In genomic region chr11:74171630-74172465, GRCh38 we compare ENCODE assay signal across 10 cellular contexts. TPM values are rescaled to one million over a fixed set of nuclear protein-coding genes. Genes with fewer than 3 reads are reported as not detected.
A peak's percentile ranks its signal among the peaks of the same experiment; 100 is the strongest.
DNase-seq lines count a peak whose midpoint lies in the region; ATAC-seq and TF ChIP-seq lines count a peak whose summit lies in the region.
"Had no signal": no experiment of that assay in that cellular context is flagged by ENCODE, and none has a peak within 500 bp of the region (broad histone marks: within the 10 kb centered on the region; RNA-seq: fewer than 3 reads in every experiment).

No MANE protein-coding gene starts in this region.

- peak overlapping the region; percentile 53 for H2AFZ ChIP-seq in GM23338
- H2AFZ ChIP-seq in SU-DHL-6 (ENCODE audit: low read depth, low read length, severe bottlenecking) = peak overlapping the region; percentile 50

- H3K9ac ChIP-seq in SU-DHL-6 (ENCODE audit: low read length) = peak overlapping the region; percentile 96
- H3K9ac ChIP-seq in stomach smooth muscle (ENCODE audit: low read length in 2 of 2) = peak overlapping the region; percentile 83 to 85

- no CpG with 5 or more reads among the region's 10 CpGs for WGBS in iPS DF 6.9 (ENCODE audit: insufficient coverage, insufficient read length)

- peaks cover 11% of the 10 kb centered on the region; the same call in 1 of the 2 replicates for H3K36me3 ChIP-seq in GM23338 (ENCODE audit: insufficient read depth)
- H3K36me3 ChIP-seq in SU-DHL-6 (ENCODE audit: low read length) = peaks cover 11% of the 10 kb centered on the region; the same call in 1 of the 2 replicates
- H3K36me3 ChIP-seq in iPS DF 6.9 (ENCODE audit: control insufficient read depth, insufficient read depth, low read length) = no peaks in the 10 kb centered on the region; the same call in 1 of the 2 replicates
- H3K36me3 ChIP-seq in stomach smooth muscle (ENCODE audit: control insufficient read depth in 2 of 2, insufficient read depth in 2 of 2, low read length in 2 of 2) = peaks cover 1 to 2% of the 10 kb centered on the region in 2 donors

- DNase-seq in GM23338 (ENCODE audit: low spot score) (no peak), iPS DF 6.9 (ENCODE audit: low read depth, low spot score) (no peak), CD14-positive monocyte (ENCODE audit: low spot score) (no peak), DMS153 treated with DMSO at 0.1 percent for 48 hours (lab: John Stamatoyannopoulos, UW; ENCODE audit: unreplicated experiment) (no peak)
- DNase-seq in activated naive CD4-positive, alpha-beta T cell treated with Interleukin-2 at 50 U/mL for 16 hours = no peak

- H3K4me1 ChIP-seq in GM23338 (ENCODE audit: insufficient read depth) = peaks cover 23% of the 10 kb centered on the region
- peaks cover 1% of the 10 kb centered on the region; the same call in 1 of the 2 replicates for H3K4me1 ChIP-seq in iPS DF 6.9 (ENCODE audit: control insufficient read depth, insufficient read depth, low read length)
- peaks cover 3% of the 10 kb centered on the region for H3K4me1 ChIP-seq in stomach smooth muscle (ENCODE audit: control insufficient read depth, insufficient read depth, low read length)

- intact Hi-C loops in CD14-positive monocyte (cut with micrococcal nuclease) = loop anchor here (5.0 to 10.0 kb wide), 2 partner anchors 190 to 207 kb away; partner anchors contain the start of gene UCP2 (in 1 of the 2)

- no peaks in the 10 kb centered on the region for H3K9me3 ChIP-seq in SU-DHL-6 (ENCODE audit: insufficient read depth, low read length)
- no peaks in the 10 kb centered on the region for H3K9me3 ChIP-seq in iPS DF 6.9 (ENCODE audit: control insufficient read depth, insufficient read depth, low read length)
- no peaks in the 10 kb centered on the region for H3K9me3 ChIP-seq in stomach smooth muscle (ENCODE audit: control insufficient read depth in 2 of 2, low read length in 2 of 2)

- H3F3A ChIP-seq in GM23338 (replicated peaks; ENCODE audit: low read depth) (0 out of 2 replicates have a peak, but pooled peaks cover 5% of the 10 kb centered on the region), SU-DHL-6 (ENCODE audit: insufficient read depth) (0 out of 2 replicates have a peak, but pooled peaks cover 8% of the 10 kb centered on the region)

- no peaks in the 10 kb centered on the region for H3K9me2 ChIP-seq in GM23338 (ENCODE audit: insufficient read depth)
- H3K9me2 ChIP-seq in SU-DHL-6 (replicated peaks; ENCODE audit: insufficient read depth, low read length) = no peaks in the 10 kb centered on the region

- H3K4me3 ChIP-seq in GM23338 (peak overlapping the region; percentile 78), SU-DHL-6 (ENCODE audit: insufficient read depth, low read length, poor library complexity, severe bottlenecking) (peak overlapping the region; percentile 72), iPS DF 6.9 (ENCODE audit: low read length) (peak overlapping the region; percentile 85), stomach smooth muscle (ENCODE audit: low read length in 2 of 2) (peak overlapping the region; percentile 75 to 88)

- peaks cover 3% of the 10 kb centered on the region; the same call in 2 of the 3 replicates for H3K4me1 Mint-ChIP-seq in GM23338
- H3K4me1 Mint-ChIP-seq in CD14-positive monocyte = peaks cover 2% of the 10 kb centered on the region

- ATAC-seq in GM23338 (no peak), GM19452 (IDR thresholded peaks at IDR 0.05; ENCODE audit: unreplicated experiment) (no peak)

- H3K79me2 ChIP-seq in GM23338 (replicated peaks; ENCODE audit: insufficient read depth) (peaks cover 70% of the 10 kb centered on the region), SU-DHL-6 (ENCODE audit: insufficient read depth, low read length) (peaks cover 57% of the 10 kb centered on the region)

- no peaks in the 10 kb centered on the region for H3K27me3 Mint-ChIP-seq in GM23338 (ENCODE audit: insufficient read depth, low read depth, poor library complexity)
- H3K27me3 Mint-ChIP-seq in CD14-positive monocyte (ENCODE audit: low read depth in 3 of 3) = no peaks in the 10 kb centered on the region
- H3K27me3 Mint-ChIP-seq: memory B cell had no signal

- H4K20me1 ChIP-seq in GM23338 (replicated peaks; ENCODE audit: insufficient read depth) = no peaks in the 10 kb centered on the region; the same call in 1 of the 2 replicates
- no peaks in the 10 kb centered on the region for H4K20me1 ChIP-seq in SU-DHL-6 (ENCODE audit: low read depth, low read length)

- H3K27ac Mint-ChIP-seq in GM23338 = no peak overlapping the region
- no peak overlapping the region for H3K27ac Mint-ChIP-seq in CD14-positive monocyte
- H3K27ac Mint-ChIP-seq: memory B cell, WTC11 had no signal

- peak overlapping the region; percentile 91 for H3K4me2 ChIP-seq in GM23338
- H3K4me2 ChIP-seq in SU-DHL-6 (ENCODE audit: low read depth, low read length, poor library complexity, severe bottlenecking) = peak overlapping the region; percentile 88

- H3K4me3 Mint-ChIP-seq in GM23338 (no peak overlapping the region), CD14-positive monocyte (no peak overlapping the region)
- H3K4me3 Mint-ChIP-seq: memory B cell, WTC11 had no signal

- peaks cover 5% of the 10 kb centered on the region; the same call in 2 of the 3 replicates for H3K36me3 Mint-ChIP-seq in GM23338 (ENCODE audit: low read depth)
- peaks cover 13 to 17% of the 10 kb centered on the region in 2 donors for H3K36me3 Mint-ChIP-seq in CD14-positive monocyte

- H3K27me3 ChIP-seq in GM23338 (ENCODE audit: insufficient read depth) (no peaks in the 10 kb centered on the region), SU-DHL-6 (ENCODE audit: low read length) (no peaks in the 10 kb centered on the region), iPS DF 6.9 (ENCODE audit: control insufficient read depth, insufficient read depth, low read length) (no peaks in the 10 kb centered on the region), stomach smooth muscle (ENCODE audit: control insufficient read depth in 1 of 2, insufficient read depth in 2 of 2, low read length in 2 of 2) (no peaks in the 10 kb centered on the region)

- TF ChIP-seq CTCF in GM23338 (conservative IDR thresholded peaks at IDR 0.05; ENCODE audit: low read depth in 2 of 2) (no peak), SU-DHL-6 (IDR thresholded peaks at IDR 0.05; ENCODE audit: insufficient read depth, low read length, poor library complexity, severe bottlenecking) (no peak), CD14-positive monocyte (IDR thresholded peaks at IDR 0.05) (no peak)

- peak overlapping the region; percentile 74 for H3K27ac ChIP-seq in GM23338 (ENCODE audit: low read depth)
- peak overlapping the region; percentile 20; the same call in 1 of the 2 replicates for H3K27ac ChIP-seq in SU-DHL-6 (ENCODE audit: low read depth, low read length)
- H3K27ac ChIP-seq in iPS DF 6.9 (ENCODE audit: low read length) = no peak overlapping the region
- H3K27ac ChIP-seq in stomach smooth muscle (ENCODE audit: low read length) = peak overlapping the region; percentile 84

- H3K9me3 Mint-ChIP-seq in GM23338 (no peaks in the 10 kb centered on the region), CD14-positive monocyte (no peaks in the 10 kb centered on the region)
- H3K9me3 Mint-ChIP-seq: memory B cell, WTC11 had no signal

TF ChIP-seq in GM23338, 12 proteins besides CTCF, POLR2A, EP300 and RAD21 (continues in another document):
- TF ChIP-seq STAT1 (IDR thresholded peaks at IDR 0.05; ENCODE audit: unreplicated experiment) (no peak), NANOG (IDR thresholded peaks at IDR 0.05; ENCODE audit: borderline replicate concordance) (no peak), EZH2phosphoT487 (IDR thresholded peaks at IDR 0.05; ENCODE audit: unreplicated experiment) (no peak), JUNB (IDR thresholded peaks at IDR 0.05; ENCODE audit: unreplicated experiment) (no peak), REST (IDR thresholded peaks at IDR 0.05; ENCODE audit: unreplicated experiment) (no peak), ETS1 (IDR thresholded peaks at IDR 0.05) (no peak), ZNF114 (CRISPR knock-in tag; IDR thresholded peaks at IDR 0.05) (no peak), ZNF331 (CRISPR knock-in tag; IDR thresholded peaks at IDR 0.05; ENCODE audit: low read depth) (no peak)

RNA-seq across cellular contexts. Expression of gene PPME1, which starts 0.8 kb away (rescaled TPM):
- total RNA-seq in GM23338 (2014; rRNA removed; shearing (Covaris generic)) = 34.6 and 37.2 TPM in 2 replicates
- polyA plus RNA-seq in GM23338 (2016; fragmentation: Nextera tagmentation; extraction: Ambion mirVana) (29.6 and 32.1 TPM in 2 replicates), CD14-positive monocyte (1 to 10 TPM; 5.2 to 8.9 TPM)

RNA-seq across cellular contexts. Expression of gene C2CD3, which starts 1.0 kb away (rescaled TPM):
- total RNA-seq in GM23338 (2014; rRNA removed; shearing (Covaris generic)) = 25.6 and 29.5 TPM in 2 replicates
- polyA plus RNA-seq in GM23338 (2016; fragmentation: Nextera tagmentation; extraction: Ambion mirVana) (14.4 and 15.5 TPM in 2 replicates), CD14-positive monocyte (1 to 10 TPM in 1 of 2 donors, under 1 TPM in 1; 0.87 to 2.9 TPM)
